1 cellular context compared by ENCODE assay signal in genomic region chr11:65569973-65570918, GRCh38.
TF ChIP-seq lines count a peak whose summit lies in the region.

Gene ZNRD2 (plus strand): TSS chr11:65570477. CDS start chr11:65570492, 15 bp downstream.

TF ChIP-seq in GM12878, 131 proteins besides CTCF, POLR2A, EP300 and RAD21 (continued from another document):
- TF ChIP-seq CEBPZ (IDR thresholded peaks at IDR 0.05; ENCODE audit: low read depth, low read length) (peak; percentile 18; the same call in 1 of the 2 replicates), MAX (IDR thresholded peaks at IDR 0.05; ENCODE audit: low read depth, low read length) (peak; percentile 65), BCL3 (IDR thresholded peaks at IDR 0.05; ENCODE audit: borderline replicate concordance, insufficient read depth, low read depth, low read length, poor library complexity, severe bottlenecking) (no peak)
